8 cellular contexts compared by ENCODE assay signal in genomic region chr6:35552285-35552917, GRCh38. TPM values are rescaled to one million over a fixed set of nuclear protein-coding genes. Genes with fewer than 3 reads are reported as not detected.
DNase-seq lines count a peak whose midpoint lies in the region; ATAC-seq and TF ChIP-seq lines count a peak whose summit lies in the region.

No MANE protein-coding gene starts in this region.

- no peaks in the 10 kb centered on the region for H3K4me1 ChIP-seq in neural progenitor cell

- H3K27ac Mint-ChIP-seq in CD14-positive monocyte, result no peak overlapping the region
- no peak overlapping the region for H3K27ac Mint-ChIP-seq in neural progenitor cell

- no peaks in the 10 kb centered on the region for H4K20me1 ChIP-seq in neural progenitor cell (ENCODE audit: low read depth)

- no peak overlapping the region for H3K4me3 ChIP-seq in Jurkat, Clone E6-1 (ENCODE audit: low read length)
- no peak overlapping the region for H3K4me3 ChIP-seq in neural progenitor cell

- H3K27me3 Mint-ChIP-seq in CD14-positive monocyte (ENCODE audit: low read depth in 3 of 3) (peaks cover 1 to 12% (median 5%) of the 10 kb centered on the region in 3 donors), neural progenitor cell (ENCODE audit: insufficient read depth, low read depth) (peaks cover 5% of the 10 kb centered on the region)

- H3F3A ChIP-seq in neural progenitor cell (ENCODE audit: low read depth), result peaks cover 6% of the 10 kb centered on the region

- H3K9me3 Mint-ChIP-seq in CD14-positive monocyte (peaks cover 6 to 24% (median 18%) of the 10 kb centered on the region in 7 donors), neural progenitor cell (peaks cover 21% of the 10 kb centered on the region)

- ATAC-seq in HG02884 (IDR thresholded peaks at IDR 0.05; ENCODE audit: unreplicated experiment), result no peak

- peaks cover 6% of the 10 kb centered on the region for H3K4me1 Mint-ChIP-seq in CD14-positive monocyte
- H3K4me1 Mint-ChIP-seq in neural progenitor cell, result peaks cover 4% of the 10 kb centered on the region

- no peak overlapping the region for H3K4me2 ChIP-seq in neural progenitor cell

- no peak overlapping the region for H3K27ac ChIP-seq in neural progenitor cell

- TF ChIP-seq CTCF in CD14-positive monocyte (IDR thresholded peaks at IDR 0.05) (peak; percentile 91), neural progenitor cell (IDR thresholded peaks at IDR 0.05) (peak; percentile 83)

- intact Hi-C loops in CD14-positive monocyte (cut with micrococcal nuclease), result no loop called here

- H2AFZ ChIP-seq in neural progenitor cell (replicated peaks), result no peak overlapping the region

- DNase-seq in CD14-positive monocyte (ENCODE audit: low spot score) (no peak), dermis blood vessel endothelial cell (peak; percentile 64), neural progenitor cell (ENCODE audit: low spot score) (peak; percentile 48), dedifferentiated amniotic fluid mesenchymal stem cell (ENCODE audit: extremely low spot score) (no peak), cerebellum (ENCODE audit: low spot score) (no peak)
- peak; percentile 53 for DNase-seq in Jurkat, Clone E6-1 (ENCODE audit: low read depth, low spot score)
- peak; percentile 35 for DNase-seq in activated CD4-positive, alpha-beta T cell treated with anti-CD3 and anti-CD28 coated beads for 1 hour

- H3K36me3 Mint-ChIP-seq in CD14-positive monocyte (no peaks in the 10 kb centered on the region), neural progenitor cell (peaks cover 3% of the 10 kb centered on the region)

- no peaks in the 10 kb centered on the region for H3K36me3 ChIP-seq in neural progenitor cell

- no peak overlapping the region for H3K9ac ChIP-seq in neural progenitor cell

- no peaks in the 10 kb centered on the region for H3K79me2 ChIP-seq in neural progenitor cell (ENCODE audit: low read depth)

- no peaks in the 10 kb centered on the region for H3K9me3 ChIP-seq in neural progenitor cell (ENCODE audit: low read depth)

- H3K4me3 Mint-ChIP-seq in CD14-positive monocyte (no peak overlapping the region), neural progenitor cell (no peak overlapping the region)

- no peaks in the 10 kb centered on the region for H3K27me3 ChIP-seq in neural progenitor cell

RNA-seq across cellular contexts. Expression of gene TULP1, which starts 39.7 kb away (rescaled TPM):
- not detected for polyA plus RNA-seq in CD14-positive monocyte
- polyA plus RNA-seq in Jurkat, Clone E6-1 (2012; ENCODE audit: insufficient read depth, insufficient read length), result not detected
- total RNA-seq in dermis blood vessel endothelial cell, result not detected in 2 replicates
- total RNA-seq in neural progenitor cell (ENCODE audit: low replicate concordance), result 0.46 TPM in 1 of 2 replicates, not detected in the other
- total RNA-seq in cerebellum, result 0.54 TPM

RNA-seq across cellular contexts. Expression of gene TEAD3, which starts 55.5 kb away (rescaled TPM):
- polyA plus RNA-seq in CD14-positive monocyte, result not detected
- polyA plus RNA-seq in Jurkat, Clone E6-1 (2012; ENCODE audit: insufficient read depth, insufficient read length), result 3.6 TPM
- 0.33 and 0.68 TPM in 2 replicates for total RNA-seq in dermis blood vessel endothelial cell
- total RNA-seq in neural progenitor cell (ENCODE audit: low replicate concordance), result 9.7 and 23.5 TPM in 2 replicates
- 2.1 TPM for total RNA-seq in cerebellum

Comparison
In these comparisons a context has a peak if more than half of its experiments do, and no peak if none do; other contexts are left out.
1. DNase-seq: peak in Jurkat, Clone E6-1 (single experiment), activated CD4-positive, alpha-beta T cell treated with anti-CD3 and anti-CD28 coated beads for 1 hour (single experiment), dermis blood vessel endothelial cell (single experiment) and neural progenitor cell (single experiment); none in CD14-positive monocyte (single experiment), dedifferentiated amniotic fluid mesenchymal stem cell (single experiment) and cerebellum (single experiment).